In genomic region chr4:185285632-185286393, GRCh38 we compare ENCODE assay signal across 1 cellular context.
TF ChIP-seq lines count a peak whose summit lies in the region.

No MANE protein-coding gene starts in this region.

TF ChIP-seq in GM23338, 12 proteins besides CTCF, POLR2A, EP300 and RAD21 (continued from another document):
- TF ChIP-seq ZNF462 (CRISPR knock-in tag; IDR thresholded peaks at IDR 0.05) (no peak), CREB1 (CRISPR knock-in tag; IDR thresholded peaks at IDR 0.05; ENCODE audit: low read depth) (no peak), POLR2AphosphoS5 (IDR thresholded peaks at IDR 0.05; ENCODE audit: low read depth) (no peak), ETS1 (IDR thresholded peaks at IDR 0.05) (no peak), EZH2 (IDR thresholded peaks at IDR 0.05; ENCODE audit: low read depth, unreplicated experiment) (no peak), JUNB (IDR thresholded peaks at IDR 0.05; ENCODE audit: unreplicated experiment) (no peak), NANOG (IDR thresholded peaks at IDR 0.05; ENCODE audit: borderline replicate concordance) (no peak), ZNF331 (CRISPR knock-in tag; IDR thresholded peaks at IDR 0.05; ENCODE audit: low read depth) (no peak)
TF ChIP-seq in GM23338: peak in this region for 0.
